ENCODE assay signal across 1 cellular context in genomic region chr6:26097268-26097875, GRCh38.
TF ChIP-seq lines count a peak whose summit lies in the region.

No MANE protein-coding gene starts in this region.

TF ChIP-seq in H1, 55 proteins besides CTCF, POLR2A, EP300 and RAD21:
- TF ChIP-seq HDAC2 (IDR thresholded peaks at IDR 0.05; ENCODE audit: borderline replicate concordance in 1 of 2, low read depth in 2 of 2, low read length in 2 of 2) (no peak), RFX5 (IDR thresholded peaks at IDR 0.05; ENCODE audit: borderline replicate concordance, low read depth, low read length) (no peak), PHF8 (conservative IDR thresholded peaks at IDR 0.05; ENCODE audit: low read depth, low read length) (no peak), JUND (IDR thresholded peaks at IDR 0.05; ENCODE audit: low read length) (no peak), TAF7 (optimal IDR thresholded peaks at IDR 0.05; ENCODE audit: borderline replicate concordance, low read depth, low read length) (no peak), SP2 (IDR thresholded peaks at IDR 0.05; ENCODE audit: low read length) (no peak), CHD2 (IDR thresholded peaks at IDR 0.05; ENCODE audit: low read length) (no peak)
